ENCODE assay signal across 25 cellular contexts in genomic region chr3:177665122-177665808, GRCh38.
A peak's percentile ranks its signal among the peaks of the same experiment; 100 is the strongest.
DNase-seq lines count a peak whose midpoint lies in the region; ATAC-seq, FAIRE-seq and TF ChIP-seq lines count a peak whose summit lies in the region.
"Had no signal": no experiment of that assay in that cellular context is flagged by ENCODE, and none has a peak within 500 bp of the region (broad histone marks: within the 10 kb centered on the region; RNA-seq: fewer than 3 reads in every experiment).

No MANE protein-coding gene starts in this region.

- BruUV-seq in HepG2 (replicated peaks; lab: Mats Ljungman, UMichigan): no TSS peak

- H3K4me1 ChIP-seq in HepG2 (ENCODE audit: insufficient read depth, low read length): peaks cover 5% of the 10 kb centered on the region; the same call in 1 of the 2 replicates
- H3K4me1 ChIP-seq in right lobe of liver: no peaks in the 10 kb centered on the region
- no peaks in the 10 kb centered on the region for H3K4me1 ChIP-seq in left lung
- no peaks in the 10 kb centered on the region for H3K4me1 ChIP-seq in upper lobe of right lung
- no peaks in the 10 kb centered on the region for H3K4me1 ChIP-seq in tibial artery
- H3K4me1 ChIP-seq: psoas muscle had no signal

- no peak overlapping the region for H3K4me3 ChIP-seq in HepG2 (replicated peaks in 1 of 3; ENCODE audit: insufficient read depth in 1 of 3, low read depth in 2 of 3, low read length in 3 of 3)
- no peak overlapping the region for H3K4me3 ChIP-seq in right lobe of liver
- no peak overlapping the region for H3K4me3 ChIP-seq in cardiac fibroblast (replicated peaks in 1 of 2; ENCODE audit: low read depth in 2 of 2, low read length in 2 of 2)
- H3K4me3 ChIP-seq in left lung: no peak overlapping the region
- no peak overlapping the region for H3K4me3 ChIP-seq in upper lobe of right lung
- no peak overlapping the region for H3K4me3 ChIP-seq in tibial artery
- H3K4me3 ChIP-seq: psoas muscle, spleen had no signal

- in situ Hi-C loops in HepG2 (cut with HindIII; ENCODE audit: extremely low pct_ligation_motif_present, low pct_unique_long_range_greater_than_20kb): no loop called here

- no peak for DNase-seq in HepG2 (ENCODE audit: low spot score)
- DNase-seq in right lobe of liver: no peak
- DNase-seq in cardiac fibroblast (ENCODE audit: low read depth in 2 of 2): peak; percentile 8 to 77
- DNase-seq in left lung: no peak
- no peak for DNase-seq in upper lobe of right lung
- DNase-seq in tibial artery: no peak
- DNase-seq: 8988T; activated CD4-positive, alpha-beta T cell treated with anti-CD3 and anti-CD28 coated beads, Interleukin-2, amount 50 U/mL, for 1 hour; activated naive CD8-positive, alpha-beta T cell treated with anti-CD3 and anti-CD28 coated beads, Interleukin-2, amount 10 ng/mL, durations not matched to agents 7 days and 5 days; C1 segment of cervical spinal cord; KBM-7; left colon; midbrain; NCI-H187 treated with DMSO at 0.1 percent for 48 hours; NCI-H226; NCI-H774; psoas muscle; spleen had no signal

- WGBS in HepG2 (ENCODE audit: low lambda C conversion rate): 97% methylated on average over 8 of the region's 9 CpGs
- WGBS in right lobe of liver (ENCODE audit: insufficient coverage, low coverage, low lambda C conversion rate, missing lambda C conversion rate): 91% methylated on average over 4 of the region's 9 CpGs

- no peak overlapping the region for H3K9ac ChIP-seq in HepG2 (ENCODE audit: insufficient read depth, low read depth, low read length)

- H3K79me2 ChIP-seq in HepG2 (ENCODE audit: insufficient read depth, low read length): no peaks in the 10 kb centered on the region

- no peak for ATAC-seq in HepG2
- no peak for ATAC-seq in right lobe of liver
- ATAC-seq in left lung: peak; percentile 96
- ATAC-seq in upper lobe of right lung: peak; percentile 87
- ATAC-seq in GM19467 (IDR thresholded peaks at IDR 0.05; ENCODE audit: unreplicated experiment): no peak
- ATAC-seq in GM18511 (IDR thresholded peaks at IDR 0.05; ENCODE audit: unreplicated experiment): no peak
- ATAC-seq: left colon, psoas muscle had no signal

- H3K27ac ChIP-seq in HepG2 (ENCODE audit: extremely low read length, insufficient read depth, low read length) (no peak overlapping the region), right lobe of liver (no peak overlapping the region), left lung (peak overlapping the region in 1 of 2 donors; percentile 57), upper lobe of right lung (no peak overlapping the region), tibial artery (no peak overlapping the region)
- H3K27ac ChIP-seq: epithelial cell of prostate, psoas muscle had no signal

- TF ChIP-seq RAD21 in HepG2 (CRISPR knock-in tag; IDR thresholded peaks at IDR 0.05): no peak

- intact Hi-C loops in HepG2 (cut with micrococcal nuclease; ENCODE audit: unreplicated experiment) (no loop called here), right lobe of liver (cut with DNase I) (no loop called here), left lung (cut with DNase I) (no loop called here), upper lobe of right lung (cut with DNase I) (no loop called here), tibial artery (cut with DNase I; ENCODE audit: low total_unique reads) (no loop called here)

- H3K4me2 ChIP-seq in HepG2 (ENCODE audit: low read depth, low read length): peak overlapping the region; percentile 24; the same call in 1 of the 2 replicates

- no peaks in the 10 kb centered on the region for H3K9me3 ChIP-seq in HepG2 (ENCODE audit: low read length)
- H3K9me3 ChIP-seq in right lobe of liver: no peaks in the 10 kb centered on the region
- no peaks in the 10 kb centered on the region for H3K9me3 ChIP-seq in left lung
- no peaks in the 10 kb centered on the region for H3K9me3 ChIP-seq in upper lobe of right lung
- H3K9me3 ChIP-seq in tibial artery: no peaks in the 10 kb centered on the region
- H3K9me3 ChIP-seq: psoas muscle, spleen had no signal

- no peaks in the 10 kb centered on the region for H4K20me1 ChIP-seq in HepG2 (ENCODE audit: insufficient read depth, low read length)

- no peaks in the 10 kb centered on the region for H3K36me3 ChIP-seq in HepG2 (replicated peaks in 1 of 2; ENCODE audit: control insufficient read depth in 1 of 2, insufficient read depth in 2 of 2, low read length in 2 of 2)
- H3K36me3 ChIP-seq in right lobe of liver: no peaks in the 10 kb centered on the region
- H3K36me3 ChIP-seq in left lung: no peaks in the 10 kb centered on the region
- H3K36me3 ChIP-seq in upper lobe of right lung: no peaks in the 10 kb centered on the region
- no peaks in the 10 kb centered on the region for H3K36me3 ChIP-seq in tibial artery
- H3K36me3 ChIP-seq: spleen had no signal

- POLR2A ChIA-PET in HepG2 (lab: Yijun Ruan, JAX): no interaction called here

- TF ChIP-seq CTCF in HepG2 (CRISPR knock-in tag; IDR thresholded peaks at IDR 0.05): no peak
- TF ChIP-seq CTCF in right lobe of liver (IDR thresholded peaks at IDR 0.05): no peak
- no peak for TF ChIP-seq CTCF in cardiac fibroblast (IDR thresholded peaks at IDR 0.05; ENCODE audit: low read depth, low read length)
- TF ChIP-seq CTCF in left lung (IDR thresholded peaks at IDR 0.05): no peak
- no peak for TF ChIP-seq CTCF in upper lobe of right lung (IDR thresholded peaks at IDR 0.05)
- TF ChIP-seq CTCF in tibial artery (IDR thresholded peaks at IDR 0.05): no peak

- H3K27me3 ChIP-seq in HepG2 (ENCODE audit: control insufficient read depth in 1 of 2, insufficient read depth in 2 of 2, low read length in 2 of 2) (no peaks in the 10 kb centered on the region), right lobe of liver (no peaks in the 10 kb centered on the region), left lung (no peaks in the 10 kb centered on the region), upper lobe of right lung (no peaks in the 10 kb centered on the region), tibial artery (no peaks in the 10 kb centered on the region)
- H3K27me3 ChIP-seq: spleen had no signal

- no peak for TF ChIP-seq EP300 in HepG2 (IDR thresholded peaks at IDR 0.05; ENCODE audit: low read depth in 2 of 2, low read length in 2 of 2)
- no peak for TF ChIP-seq EP300 in HepG2 (CRISPR knock-in tag; IDR thresholded peaks at IDR 0.05; ENCODE audit: borderline replicate concordance)

- CTCF ChIA-PET in HepG2 (lab: Yijun Ruan, JAX; ENCODE audit: low intra/inter-chr PET ratio, low total read pairs): no interaction called here

- no peak for FAIRE-seq in HepG2 (lab: Jason Lieb, UNC)
- FAIRE-seq: bronchial epithelial cell, G401.6, H1, urothelium cell line had no signal

- no peak overlapping the region for H2AFZ ChIP-seq in HepG2 (ENCODE audit: low read length)

- no peak for TF ChIP-seq POLR2A in HepG2 (IDR thresholded peaks at IDR 0.05; ENCODE audit: insufficient read depth in 1 of 2, low read depth in 2 of 2, low read length in 2 of 2)
- no peak for TF ChIP-seq POLR2A in right lobe of liver (IDR thresholded peaks at IDR 0.05)

TF ChIP-seq in HepG2, 621 proteins besides CTCF, POLR2A, EP300 and RAD21 (continues in another document):
- TF ChIP-seq ZNF496 (CRISPR knock-in tag; IDR thresholded peaks at IDR 0.05; ENCODE audit: insufficient replicate concordance): no peak
- TF ChIP-seq KLF13 (CRISPR knock-in tag; IDR thresholded peaks at IDR 0.05): no peak
- no peak for TF ChIP-seq HNRNPUL1 (IDR thresholded peaks at IDR 0.05; ENCODE audit: low read depth, low read length)
- TF ChIP-seq MNT (IDR thresholded peaks at IDR 0.05): no peak
- no peak for TF ChIP-seq NCOA2 (CRISPR knock-in tag; IDR thresholded peaks at IDR 0.05)
- no peak for TF ChIP-seq TEAD2 (CRISPR knock-in tag; IDR thresholded peaks at IDR 0.05)
- no peak for TF ChIP-seq RORA (CRISPR knock-in tag; IDR thresholded peaks at IDR 0.05)
- TF ChIP-seq CERS6 (CRISPR knock-in tag; IDR thresholded peaks at IDR 0.05): no peak
- no peak for TF ChIP-seq ZBTB26 (CRISPR knock-in tag; IDR thresholded peaks at IDR 0.05; ENCODE audit: borderline replicate concordance)
- no peak for TF ChIP-seq GPN1 (CRISPR knock-in tag; IDR thresholded peaks at IDR 0.05; ENCODE audit: borderline replicate concordance)
- TF ChIP-seq ZNF7 (CRISPR knock-in tag; IDR thresholded peaks at IDR 0.05): no peak
- TF ChIP-seq ZNF605 (CRISPR knock-in tag; IDR thresholded peaks at IDR 0.05): no peak

Comparison
In these comparisons a context has a peak if more than half of its experiments do, and no peak if none do; other contexts are left out.
1. ATAC-seq: peak in left lung (single experiment) and upper lobe of right lung (single experiment); none in HepG2 (single experiment), right lobe of liver (0 of 4), GM19467 (single experiment) and GM18511 (single experiment).
2. DNase-seq: peak in cardiac fibroblast (2 of 2); none in HepG2 (single experiment), right lobe of liver (0 of 3), left lung (0 of 2), upper lobe of right lung (single experiment) and tibial artery (0 of 2).